Comparison of ENCODE assay signal across 5 cellular contexts in genomic region chr7:7145151-7145550, GRCh38. TPM values are rescaled to one million over a fixed set of nuclear protein-coding genes. Genes with fewer than 3 reads are reported as not detected.
DNase-seq lines count a peak whose midpoint lies in the region; ATAC-seq, FAIRE-seq and TF ChIP-seq lines count a peak whose summit lies in the region.
"Not testable (repeated sequence)": the region's sequence is repeated elsewhere in the genome, so short reads cannot be mapped to it uniquely, and the experiment has no call there.

No MANE protein-coding gene starts in this region.

- H3K4me1 Mint-ChIP-seq in activated naive CD4-positive, alpha-beta T cell treated with anti-CD3 and anti-CD28 coated beads, Interleukin-2, amount 10 ng/mL, durations not matched to agents 7 days and 5 days: not testable (repeated sequence)

- H3K9me3 ChIP-seq in HepG2 (ENCODE audit: low read length): peaks cover 11% of the 10 kb centered on the region

- not testable (repeated sequence) for H3K4me3 Mint-ChIP-seq in activated naive CD4-positive, alpha-beta T cell treated with anti-CD3 and anti-CD28 coated beads, Interleukin-2, amount 10 ng/mL, durations not matched to agents 7 days and 5 days

- not testable (repeated sequence) for TF ChIP-seq EP300 in HepG2 (IDR thresholded peaks at IDR 0.05; ENCODE audit: low read depth in 2 of 2, low read length in 2 of 2); HepG2 (CRISPR knock-in tag; IDR thresholded peaks at IDR 0.05; ENCODE audit: borderline replicate concordance)

- not testable (repeated sequence) for ATAC-seq in HepG2

- H3K4me2 ChIP-seq in KMS-11: peak overlapping the region; percentile 37
- not testable (repeated sequence) for H3K4me2 ChIP-seq in HepG2 (ENCODE audit: low read depth, low read length)

- H3K9me3 Mint-ChIP-seq in activated naive CD4-positive, alpha-beta T cell treated with anti-CD3 and anti-CD28 coated beads, Interleukin-2, amount 10 ng/mL, durations not matched to agents 7 days and 5 days: peaks cover 30% of the 10 kb centered on the region

- not testable (repeated sequence) for TF ChIP-seq POLR2A in HepG2 (IDR thresholded peaks at IDR 0.05; ENCODE audit: insufficient read depth in 1 of 2, low read depth in 2 of 2, low read length in 2 of 2)

- not testable (repeated sequence) for H3K27ac Mint-ChIP-seq in activated naive CD4-positive, alpha-beta T cell treated with anti-CD3 and anti-CD28 coated beads, Interleukin-2, amount 10 ng/mL, durations not matched to agents 7 days and 5 days

- in situ Hi-C loops in HepG2 (cut with HindIII; ENCODE audit: extremely low pct_ligation_motif_present, low pct_unique_long_range_greater_than_20kb): not testable (repeated sequence)

- intact Hi-C loops in HepG2 (cut with micrococcal nuclease; ENCODE audit: unreplicated experiment): loop anchor here (5.0 kb wide), 1 partner anchor 33 kb away; no protein-coding TSS in a partner anchor

- not testable (repeated sequence) for H3K27me3 ChIP-seq in KMS-11 (ENCODE audit: insufficient read depth, low read depth); HepG2 (ENCODE audit: control insufficient read depth in 1 of 2, insufficient read depth in 2 of 2, low read length in 2 of 2)

- not testable (repeated sequence) for H4K20me1 ChIP-seq in KMS-11 (ENCODE audit: insufficient read depth); HepG2 (ENCODE audit: insufficient read depth, low read length)

- not testable (repeated sequence) for FAIRE-seq in HepG2 (lab: Jason Lieb, UNC)

- H3K36me3 ChIP-seq in KMS-11 (ENCODE audit: insufficient read depth); HepG2 (replicated peaks in 1 of 2; ENCODE audit: control insufficient read depth in 1 of 2, insufficient read depth in 2 of 2, low read length in 2 of 2): not testable (repeated sequence)

- H3K79me2 ChIP-seq in KMS-11 (ENCODE audit: insufficient read depth, low read depth); HepG2 (ENCODE audit: insufficient read depth, low read length): not testable (repeated sequence)

- not testable (repeated sequence) for TF ChIP-seq CTCF in KMS-11 (conservative IDR thresholded peaks at IDR 0.05; ENCODE audit: low read depth, low read length); HepG2 (CRISPR knock-in tag; IDR thresholded peaks at IDR 0.05)

- not testable (repeated sequence) for BruUV-seq in HepG2 (replicated peaks; lab: Mats Ljungman, UMichigan)

- POLR2A ChIA-PET in HepG2 (lab: Yijun Ruan, JAX): interaction anchor here (0.8 to 1.2 kb wide), 2 partner anchors 37 kb away, joined by 3 read pairs; no protein-coding TSS in a partner anchor

- CTCF ChIA-PET in activated naive CD4-positive, alpha-beta T cell treated with anti-CD3 and anti-CD28 coated beads, Interleukin-2, amount 10 ng/mL, durations not matched to agents 7 days and 5 days (lab: Charles Lee); HepG2 (lab: Yijun Ruan, JAX; ENCODE audit: low intra/inter-chr PET ratio, low total read pairs): not testable (repeated sequence)

- H3K27me3 Mint-ChIP-seq in activated naive CD4-positive, alpha-beta T cell treated with anti-CD3 and anti-CD28 coated beads, Interleukin-2, amount 10 ng/mL, durations not matched to agents 7 days and 5 days: not testable (repeated sequence)

- H3K27ac ChIP-seq in KMS-11; HepG2 (ENCODE audit: extremely low read length, insufficient read depth, low read length): not testable (repeated sequence)

- TF ChIP-seq RAD21 in HepG2 (CRISPR knock-in tag; IDR thresholded peaks at IDR 0.05): not testable (repeated sequence)

- peaks cover 13% of the 10 kb centered on the region for H3K36me3 Mint-ChIP-seq in activated naive CD4-positive, alpha-beta T cell treated with anti-CD3 and anti-CD28 coated beads, Interleukin-2, amount 10 ng/mL, durations not matched to agents 7 days and 5 days

- H3K4me1 ChIP-seq in KMS-11 (ENCODE audit: low read depth, poor library complexity, severe bottlenecking) (peaks cover 15% of the 10 kb centered on the region), HepG2 (ENCODE audit: insufficient read depth, low read length) (peaks cover 36% of the 10 kb centered on the region)

- H2AFZ ChIP-seq in KMS-11 (ENCODE audit: low read depth): peak overlapping the region; percentile 55; the same call in 1 of the 2 replicates
- not testable (repeated sequence) for H2AFZ ChIP-seq in HepG2 (ENCODE audit: low read length)

- WGBS in HepG2 (ENCODE audit: low lambda C conversion rate): 75% methylated on average over 3 of the region's 4 CpGs

- not testable (repeated sequence) for H3K9ac ChIP-seq in KMS-11; HepG2 (ENCODE audit: insufficient read depth, low read depth, low read length)

- not testable (repeated sequence) for H3K4me3 ChIP-seq in KMS-11 (IDR thresholded peaks at IDR 0.05; ENCODE audit: insufficient read depth, low read depth, low read length); HepG2 (replicated peaks in 1 of 3; ENCODE audit: insufficient read depth in 1 of 3, low read depth in 2 of 3, low read length in 3 of 3)

- DNase-seq in COLO668 (lab: John Stamatoyannopoulos, UW; ENCODE audit: unreplicated experiment): peak; percentile 19
- peak; percentile 19 for DNase-seq in NCI-H69 (lab: John Stamatoyannopoulos, UW)
- DNase-seq in activated naive CD4-positive, alpha-beta T cell treated with anti-CD3 and anti-CD28 coated beads, Interleukin-2, amount 10 ng/mL, durations not matched to agents 7 days and 5 days: peak; percentile 22
- DNase-seq in HepG2 (ENCODE audit: low spot score): not testable (repeated sequence)

TF ChIP-seq in HepG2, 621 proteins besides CTCF, POLR2A, EP300 and RAD21:
- TF ChIP-seq ZNF281 (CRISPR knock-in tag; IDR thresholded peaks at IDR 0.05; ENCODE audit: borderline replicate concordance): peak; percentile 71; the same call in 1 of the 2 replicates
TF ChIP-seq in HepG2: peak in this region for 1; not testable (repeated sequence) for 620.

RNA-seq across cellular contexts. Expression of gene C1GALT1, which starts 37.2 kb away (rescaled TPM):
- 65.9 and 68.2 TPM in 2 replicates for total RNA-seq in HepG2 (2016; rRNA removed; fragmentation: Illumina TruSeq; extraction: Trizol)
- 19.8 and 25.6 TPM in 2 replicates for total RNA-seq in HepG2 (2016; cell fraction: cytosol; rRNA removed; fragmentation: Illumina TruSeq; extraction: Trizol; ENCODE audit: low read depth)
- total RNA-seq in HepG2 (2016; cell fraction: insoluble cytoplasmic fraction; rRNA removed; fragmentation: Illumina TruSeq; extraction: Trizol): 62.9 and 64.3 TPM in 2 replicates
- total RNA-seq in HepG2 (2016; cell fraction: membrane; rRNA removed; fragmentation: Illumina TruSeq; extraction: Trizol): 52.3 and 53.0 TPM in 2 replicates
- total RNA-seq in HepG2 (2016; cell fraction: nucleus; rRNA removed; fragmentation: Illumina TruSeq; extraction: Trizol): 69.0 and 75.5 TPM in 2 replicates
- 38.4 and 57.1 TPM in 2 replicates for polyA plus RNA-seq in HepG2 (2011; rRNA removed)
- polyA plus RNA-seq in HepG2 (2011; cell fraction: cytosol; rRNA removed): 20.6 and 24.8 TPM in 2 replicates
- polyA plus RNA-seq in HepG2 (2011; cell fraction: nucleus; rRNA removed): 23.4 and 24.2 TPM in 2 replicates
- polyA plus RNA-seq in HepG2 (2012): 55.8 and 60.8 TPM in 2 replicates
- 8.4 and 10.0 TPM in 2 replicates for polyA plus RNA-seq in HepG2 (2016; cell fraction: cytosol; fragmentation: Illumina TruSeq; extraction: Trizol; ENCODE audit: low read depth)
- 47.9 and 50.9 TPM in 2 replicates for polyA plus RNA-seq in HepG2 (2016; cell fraction: insoluble cytoplasmic fraction; fragmentation: Illumina TruSeq; extraction: Trizol; ENCODE audit: low read depth)
- 20.8 and 22.4 TPM in 2 replicates for polyA plus RNA-seq in HepG2 (2016; cell fraction: membrane; fragmentation: Illumina TruSeq; extraction: Trizol; ENCODE audit: low read depth)
- 84.6 and 86.9 TPM in 2 replicates for polyA plus RNA-seq in HepG2 (2016; cell fraction: nucleus; fragmentation: Illumina TruSeq; extraction: Trizol; ENCODE audit: insufficient read depth, low read depth)
- 3.2 and 24.2 TPM in 2 replicates for polyA minus RNA-seq in HepG2 (2011; rRNA and poly(A)+ RNA removed; ENCODE audit: low replicate concordance)
- 58.8 and 63.4 TPM in 2 replicates for polyA minus RNA-seq in HepG2 (2011; cell fraction: cytosol; rRNA and poly(A)+ RNA removed)
- polyA minus RNA-seq in HepG2 (2011; cell fraction: nucleus; rRNA and poly(A)+ RNA removed): 176 and 229 TPM in 2 replicates
